In genomic region chr2:47075361-47076125, GRCh38 we compare ENCODE assay signal across 10 cellular contexts.
DNase-seq lines count a peak whose midpoint lies in the region; ATAC-seq and TF ChIP-seq lines count a peak whose summit lies in the region.
"Had no signal": no experiment of that assay in that cellular context is flagged by ENCODE, and none has a peak within 500 bp of the region (broad histone marks: within the 10 kb centered on the region; RNA-seq: fewer than 3 reads in every experiment).

No MANE protein-coding gene starts in this region.

- no peaks in the 10 kb centered on the region for H3K79me2 ChIP-seq in ACC112 (ENCODE audit: control insufficient read depth, insufficient read depth, low read length, unreplicated experiment)

- no peaks in the 10 kb centered on the region for H3K36me3 ChIP-seq in ACC112 (ENCODE audit: insufficient read depth, low read length)
- H3K36me3 ChIP-seq in colonic mucosa, result no peaks in the 10 kb centered on the region

- POLR2A ChIA-PET in naive thymus-derived CD8-positive, alpha-beta T cell (lab: Charles Lee), result no interaction called here

- H3K4me3 ChIP-seq in ACC112 (ENCODE audit: low read depth, low read length) (no peak overlapping the region), colonic mucosa (no peak overlapping the region)

- peak overlapping the region in 8 of 10 donors; percentile 20 to 80 (median 64) for H3K27ac Mint-ChIP-seq in naive thymus-derived CD8-positive, alpha-beta T cell

- H3K4me3 Mint-ChIP-seq in naive thymus-derived CD8-positive, alpha-beta T cell, result no peak overlapping the region

- H3K4me1 Mint-ChIP-seq in naive thymus-derived CD8-positive, alpha-beta T cell, result peaks cover 15 to 39% (median 27%) of the 10 kb centered on the region in 4 donors

- H3K9me3 Mint-ChIP-seq in naive thymus-derived CD8-positive, alpha-beta T cell, result no peaks in the 10 kb centered on the region

- peaks cover 0 to 16% (median 0%) of the 10 kb centered on the region in 3 donors for H3K36me3 Mint-ChIP-seq in naive thymus-derived CD8-positive, alpha-beta T cell

- H3K4me1 ChIP-seq in ACC112 (ENCODE audit: control insufficient read depth, insufficient read depth, low read length, unreplicated experiment), result peaks cover 63% of the 10 kb centered on the region
- peaks cover 30% of the 10 kb centered on the region for H3K4me1 ChIP-seq in colonic mucosa

- ATAC-seq in naive thymus-derived CD8-positive, alpha-beta T cell, result no peak
- ATAC-seq in HG03439 (IDR thresholded peaks at IDR 0.05; ENCODE audit: unreplicated experiment) (no peak), GM18511 (IDR thresholded peaks at IDR 0.05; ENCODE audit: unreplicated experiment) (no peak)

- intact Hi-C loops in colonic mucosa (cut with DNase I), result no loop called here

- H3K27ac ChIP-seq in ACC112 (ENCODE audit: low read depth, low read length) (peak overlapping the region; percentile 88), colonic mucosa (peak overlapping the region; percentile 33)

- H3K27me3 ChIP-seq in ACC112 (ENCODE audit: insufficient read depth, low read length) (no peaks in the 10 kb centered on the region), colonic mucosa (no peaks in the 10 kb centered on the region)

- no peak overlapping the region for H2AFZ ChIP-seq in ACC112 (ENCODE audit: low read length, unreplicated experiment)

- peak; percentile 44 for DNase-seq in HT1080 (ENCODE audit: low read depth)
- no peak for DNase-seq in colonic mucosa
- no peak for DNase-seq in naive thymus-derived CD8-positive, alpha-beta T cell
- no peak for DNase-seq in activated T-cell treated with anti-CD3 and anti-CD28 coated beads, Interleukin-2, amount 50 U/mL, for 1 hour
- DNase-seq in hippocampal formation (lab: John Stamatoyannopoulos, UW), result no peak
- DNase-seq: activated CD4-positive, alpha-beta T cell treated with anti-CD3 and anti-CD28 coated beads, Interleukin-2, amount 50 U/mL, for 1 hour; NK-92 treated with Interleukin-12 subunit alpha and Interleukin-12 subunit beta, amount 100 ng/mL, for 24 hours had no signal

- no peak overlapping the region for H3K9ac ChIP-seq in colonic mucosa (ENCODE audit: low read depth in 2 of 2, low read length in 2 of 2)

- no peaks in the 10 kb centered on the region for H3K9me3 ChIP-seq in colonic mucosa

- no peak for TF ChIP-seq CTCF in colonic mucosa (IDR thresholded peaks at IDR 0.05)

- no peaks in the 10 kb centered on the region for H3K27me3 Mint-ChIP-seq in naive thymus-derived CD8-positive, alpha-beta T cell
